In the genomic region with DNA sequence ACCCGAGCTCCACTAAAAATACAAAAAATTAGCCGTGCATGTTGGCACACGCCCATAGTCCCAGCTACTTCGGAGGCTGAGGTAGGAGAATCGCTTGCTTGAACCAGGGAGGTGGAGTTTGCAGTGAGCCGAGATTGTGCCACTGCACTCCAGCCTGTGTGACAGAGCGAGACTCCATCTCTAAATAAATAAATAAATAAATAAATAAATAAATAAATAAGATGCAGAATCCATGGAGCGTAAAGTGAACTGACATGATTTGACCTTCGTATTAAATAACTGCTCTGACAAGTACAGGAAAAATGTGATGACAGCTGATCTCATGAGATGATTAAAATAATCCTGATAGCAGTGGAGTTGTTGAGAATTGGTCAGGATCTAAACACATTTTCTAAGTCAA, we compare ENCODE assay signal across 1 cellular context.
TF ChIP-seq lines count a peak whose summit lies in the region.

No MANE protein-coding gene starts in this region.

TF ChIP-seq in HEK293, 187 proteins besides CTCF, POLR2A, EP300 and RAD21 (continued from another document):
- peak; percentile 49 for TF ChIP-seq ZNF555 (tag by site-specific recombination; conservative IDR thresholded peaks at IDR 0.05)
- TF ChIP-seq ZNF140 (tag by site-specific recombination; IDR thresholded peaks at IDR 0.05), result peak; percentile 46; the same call in 1 of the 2 replicates
- TF ChIP-seq ZNF433 (tag by site-specific recombination; IDR thresholded peaks at IDR 0.05; ENCODE audit: low read depth), result 0 out of 2 replicates have a peak, but pooled peaks have one; percentile 13
- TF ChIP-seq ZNF510 (tag by site-specific recombination; IDR thresholded peaks at IDR 0.05; ENCODE audit: insufficient replicate concordance), result peak; percentile 49
- TF ChIP-seq, protein P1, sequence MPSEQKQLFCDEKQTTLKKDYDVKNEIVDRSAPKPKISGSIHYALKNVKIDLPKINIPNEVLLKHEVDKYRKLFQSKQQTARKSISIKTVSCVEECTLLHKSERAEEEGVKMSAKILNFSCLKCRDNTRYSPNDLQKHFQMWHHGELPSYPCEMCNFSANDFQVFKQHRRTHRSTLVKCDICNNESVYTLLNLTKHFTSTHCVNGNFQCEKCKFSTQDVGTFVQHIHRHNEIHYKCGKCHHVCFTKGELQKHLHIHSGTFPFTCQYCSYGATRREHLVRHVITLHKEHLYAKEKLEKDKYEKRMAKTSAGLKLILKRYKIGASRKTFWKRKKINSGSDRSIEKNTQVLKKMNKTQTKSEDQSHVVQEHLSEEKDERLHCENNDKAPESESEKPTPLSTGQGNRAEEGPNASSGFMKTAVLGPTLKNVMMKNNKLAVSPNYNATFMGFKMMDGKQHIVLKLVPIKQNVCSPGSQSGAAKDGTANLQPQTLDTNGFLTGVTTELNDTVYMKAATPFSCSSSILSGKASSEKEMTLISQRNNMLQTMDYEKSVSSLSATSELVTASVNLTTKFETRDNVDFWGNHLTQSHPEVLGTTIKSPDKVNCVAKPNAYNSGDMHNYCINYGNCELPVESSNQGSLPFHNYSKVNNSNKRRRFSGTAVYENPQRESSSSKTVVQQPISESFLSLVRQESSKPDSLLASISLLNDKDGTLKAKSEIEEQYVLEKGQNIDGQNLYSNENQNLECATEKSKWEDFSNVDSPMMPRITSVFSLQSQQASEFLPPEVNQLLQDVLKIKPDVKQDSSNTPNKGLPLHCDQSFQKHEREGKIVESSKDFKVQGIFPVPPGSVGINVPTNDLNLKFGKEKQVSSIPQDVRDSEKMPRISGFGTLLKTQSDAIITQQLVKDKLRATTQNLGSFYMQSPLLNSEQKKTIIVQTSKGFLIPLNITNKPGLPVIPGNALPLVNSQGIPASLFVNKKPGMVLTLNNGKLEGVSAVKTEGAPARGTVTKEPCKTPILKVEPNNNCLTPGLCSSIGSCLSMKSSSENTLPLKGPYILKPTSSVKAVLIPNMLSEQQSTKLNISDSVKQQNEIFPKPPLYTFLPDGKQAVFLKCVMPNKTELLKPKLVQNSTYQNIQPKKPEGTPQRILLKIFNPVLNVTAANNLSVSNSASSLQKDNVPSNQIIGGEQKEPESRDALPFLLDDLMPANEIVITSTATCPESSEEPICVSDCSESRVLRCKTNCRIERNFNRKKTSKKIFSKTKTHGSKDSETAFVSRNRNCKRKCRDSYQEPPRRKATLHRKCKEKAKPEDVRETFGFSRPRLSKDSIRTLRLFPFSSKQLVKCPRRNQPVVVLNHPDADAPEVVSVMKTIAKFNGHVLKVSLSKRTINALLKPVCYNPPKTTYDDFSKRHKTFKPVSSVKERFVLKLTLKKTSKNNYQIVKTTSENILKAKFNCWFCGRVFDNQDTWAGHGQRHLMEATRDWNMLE (tag by site-specific recombination; conservative IDR thresholded peaks at IDR 0.05; ENCODE audit: low read depth), result peak; percentile 78
- TF ChIP-seq ZNF623 (tag by site-specific recombination; IDR thresholded peaks at IDR 0.05), result peak; percentile 42; the same call in 1 of the 2 replicates
